Comparison of ENCODE assay signal across 1 cellular context in genomic region chr12:112125250-112125999, GRCh38.
TF ChIP-seq lines count a peak whose summit lies in the region.

Gene TRAFD1, plus strand, starts transcription at chr12:112125560. Its CDS starts 4,963 bp downstream, at chr12:112130523.

TF ChIP-seq in K562, 482 proteins besides CTCF, POLR2A, EP300 and RAD21 (continued from another document and continues in another):
- no peak for TF ChIP-seq AFF1 (IDR thresholded peaks at IDR 0.05; ENCODE audit: low read depth in 1 of 2, partially characterized antibody in 2 of 2)
- no peak for TF ChIP-seq ZNF143 (CRISPR knock-in tag; IDR thresholded peaks at IDR 0.05)
- TF ChIP-seq RBM15 (IDR thresholded peaks at IDR 0.05; ENCODE audit: insufficient read depth, low read length): no peak
- no peak for TF ChIP-seq ZNF830 (CRISPR knock-in tag; IDR thresholded peaks at IDR 0.05)
- peak; percentile 100 for TF ChIP-seq RBM25 (IDR thresholded peaks at IDR 0.05; ENCODE audit: low read depth, low read length, severe bottlenecking)
- TF ChIP-seq MAFG (tag; conservative IDR thresholded peaks at IDR 0.05): peak; percentile 91
- no peak for TF ChIP-seq LEF1 (IDR thresholded peaks at IDR 0.05)
- TF ChIP-seq ELF4 (CRISPR knock-in tag; IDR thresholded peaks at IDR 0.05): 0 out of 2 replicates have a peak, but pooled peaks have one; percentile 25
- TF ChIP-seq UBTF (IDR thresholded peaks at IDR 0.05; ENCODE audit: borderline replicate concordance in 1 of 2, low read depth in 2 of 2, low read length in 2 of 2): peak in 1 of 2 experiments; percentile 82; a peak in 2 of 4 replicates
- TF ChIP-seq EGR1 (conservative IDR thresholded peaks at IDR 0.05): peak; percentile 49
- TF ChIP-seq ARID2 (IDR thresholded peaks at IDR 0.05): no peak
- TF ChIP-seq KLF1 (tag; IDR thresholded peaks at IDR 0.05): 0 out of 2 replicates have a peak, but pooled peaks have one; percentile 52
- peak; percentile 100 for TF ChIP-seq PKNOX1 (IDR thresholded peaks at IDR 0.05)
- TF ChIP-seq VEZF1 (CRISPR knock-in tag; IDR thresholded peaks at IDR 0.05): no peak
- peak; percentile 76 for TF ChIP-seq CREM (IDR thresholded peaks at IDR 0.05; ENCODE audit: low read depth)
- peak; percentile 51 for TF ChIP-seq MGA (IDR thresholded peaks at IDR 0.05)
- no peak for TF ChIP-seq CREB3L1 (IDR thresholded peaks at IDR 0.05; ENCODE audit: borderline replicate concordance, low read depth)
- 0 out of 2 replicates have a peak, but pooled peaks have one; percentile 51 for TF ChIP-seq ZNF511 (CRISPR knock-in tag; IDR thresholded peaks at IDR 0.05)
- TF ChIP-seq MAFK (IDR thresholded peaks at IDR 0.05; ENCODE audit: low read length): peak; percentile 74
- peak; percentile 99 for TF ChIP-seq MBD2 (IDR thresholded peaks at IDR 0.05; ENCODE audit: borderline replicate concordance, low read depth)
- TF ChIP-seq SAP30 (IDR thresholded peaks at IDR 0.05; ENCODE audit: borderline replicate concordance, insufficient read depth, low read depth, low read length, poor library complexity, severe bottlenecking): peak; percentile 72
- TF ChIP-seq ZKSCAN1 (IDR thresholded peaks at IDR 0.05; ENCODE audit: low read depth, low read length): peak; percentile 78; the same call in 1 of the 2 replicates
- TF ChIP-seq CEBPZ (IDR thresholded peaks at IDR 0.05; ENCODE audit: borderline replicate concordance, low read depth, low read length): peak; percentile 68; the same call in 1 of the 2 replicates
